Comparison of ENCODE assay signal across 13 cellular contexts in the genomic region with DNA sequence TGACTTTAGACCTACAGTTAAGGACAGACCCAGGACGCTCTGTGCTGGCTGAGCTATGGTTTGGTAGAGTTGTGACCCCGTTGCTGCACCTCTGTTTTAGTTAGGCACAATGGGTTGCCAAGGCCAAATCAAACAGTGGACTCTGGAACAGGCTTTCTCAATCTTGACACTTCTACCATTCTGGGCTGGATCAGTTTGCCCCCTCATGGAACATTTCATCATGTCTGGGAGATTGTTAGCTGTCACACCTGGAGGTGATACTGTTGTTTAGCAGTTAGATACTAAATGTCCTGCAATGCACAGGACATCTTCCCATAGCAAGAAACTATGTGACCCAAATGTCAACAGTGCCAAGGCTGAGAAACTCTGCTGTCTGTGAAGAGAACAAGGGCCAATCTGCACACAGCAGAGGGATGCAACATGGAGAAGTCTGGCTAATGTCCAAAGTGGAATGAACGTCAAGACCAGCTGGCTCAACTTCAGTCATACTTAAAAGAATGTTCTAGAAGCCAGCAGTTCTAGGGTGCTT.
DNase-seq lines count a peak whose midpoint lies in the region; ATAC-seq and TF ChIP-seq lines count a peak whose summit lies in the region.
"Had no signal": no experiment of that assay in that cellular context is flagged by ENCODE, and none has a peak within 500 bp of the region (broad histone marks: within the 10 kb centered on the region; RNA-seq: fewer than 3 reads in every experiment).

No MANE protein-coding gene starts in this region.

- TF ChIP-seq CTCF in epithelial cell of esophagus (IDR thresholded peaks at IDR 0.05; ENCODE audit: insufficient read depth, low read depth, low read length, missing control alignments), result no peak
- TF ChIP-seq CTCF in liver (IDR thresholded peaks at IDR 0.05; ENCODE audit: low read depth, low read length, missing input control), result no peak
- TF ChIP-seq CTCF in upper lobe of right lung (IDR thresholded peaks at IDR 0.05), result no peak
- no peak for TF ChIP-seq CTCF in vagina (IDR thresholded peaks at IDR 0.05)

- H3K9ac ChIP-seq in liver (ENCODE audit: low read depth in 1 of 2, low read length in 2 of 2), result peak overlapping the region in 1 of 2 donors; percentile 37

- 34% methylated on average over 3 of the region's 3 CpGs for WGBS in liver

- intact Hi-C loops in upper lobe of right lung (cut with DNase I) (no loop called here), vagina (cut with DNase I) (no loop called here)

- H3K27ac ChIP-seq in liver (ENCODE audit: low read depth in 1 of 2, low read length in 2 of 2), result peak overlapping the region; percentile 69 to 77
- no peak overlapping the region for H3K27ac ChIP-seq in upper lobe of right lung
- no peak overlapping the region for H3K27ac ChIP-seq in vagina
- H3K27ac ChIP-seq: coronary artery had no signal

- H3K4me3 ChIP-seq in epithelial cell of esophagus (ENCODE audit: low read length) (no peak overlapping the region), liver (ENCODE audit: low read depth in 1 of 3, low read length in 3 of 3) (no peak overlapping the region), upper lobe of right lung (no peak overlapping the region), vagina (no peak overlapping the region)
- H3K4me3 ChIP-seq: coronary artery had no signal

- H3K36me3 ChIP-seq in liver (ENCODE audit: control insufficient read depth in 4 of 4, insufficient read depth in 3 of 4, low read depth in 1 of 4, low read length in 3 of 4), result peaks cover 0 to 5% (median 0%) of the 10 kb centered on the region in 4 donors
- no peaks in the 10 kb centered on the region for H3K36me3 ChIP-seq in upper lobe of right lung
- no peaks in the 10 kb centered on the region for H3K36me3 ChIP-seq in vagina

- peaks cover 18 to 51% (median 39%) of the 10 kb centered on the region in 4 donors for H3K4me1 ChIP-seq in liver (ENCODE audit: control insufficient read depth in 4 of 4, insufficient read depth in 4 of 4, low read length in 3 of 4)
- H3K4me1 ChIP-seq in upper lobe of right lung, result peaks cover 6% of the 10 kb centered on the region
- no peaks in the 10 kb centered on the region for H3K4me1 ChIP-seq in vagina

- DNase-seq in NCI-H1694 treated with DMSO at 0.1 percent for 48 hours (lab: John Stamatoyannopoulos, UW), result peak; percentile 49
- DNase-seq in NCI-H1694 (lab: John Stamatoyannopoulos, UW), result no peak
- DNase-seq in epithelial cell of esophagus (ENCODE audit: low read depth), result peak; percentile 36
- DNase-seq in upper lobe of right lung, result no peak
- no peak for DNase-seq in NCI-H2227 treated with DMSO at 0.1 percent for 48 hours (lab: John Stamatoyannopoulos, UW)
- no peak for DNase-seq in vagina (ENCODE audit: extremely low spot score in 2 of 2)
- DNase-seq in activated CD4-positive, alpha-beta T cell treated with anti-CD3 and anti-CD28 coated beads, Interleukin-2, amount 50 U/mL, for 1 hour, result no peak
- DNase-seq: 8988T; activated CD8-positive, alpha-beta memory T cell treated with anti-CD3 and anti-CD28 coated beads, Interleukin-2, amount 10 ng/mL, durations not matched to agents 7 days and 5 days; activated naive CD8-positive, alpha-beta T cell treated with anti-CD3 and anti-CD28 coated beads for 36 hours; NCI-H2171 had no signal

- TF ChIP-seq POLR2A in vagina (IDR thresholded peaks at IDR 0.05), result no peak

- ATAC-seq in upper lobe of right lung, result peak; percentile 11
- ATAC-seq: activated CD8-positive, alpha-beta memory T cell treated with anti-CD3 and anti-CD28 coated beads, Interleukin-2, amount 10 ng/mL, durations not matched to agents 7 days and 5 days had no signal

- H3K27me3 ChIP-seq in liver (ENCODE audit: control insufficient read depth in 4 of 4, insufficient read depth in 4 of 4, low read length in 3 of 4) (no peaks in the 10 kb centered on the region), upper lobe of right lung (no peaks in the 10 kb centered on the region), vagina (no peaks in the 10 kb centered on the region)

- H3K9me3 ChIP-seq in liver (ENCODE audit: control insufficient read depth in 4 of 4, low read length in 3 of 4), result no peaks in the 10 kb centered on the region
- H3K9me3 ChIP-seq in upper lobe of right lung, result no peaks in the 10 kb centered on the region
- H3K9me3 ChIP-seq in vagina, result no peaks in the 10 kb centered on the region

- TF ChIP-seq RAD21 in liver (IDR thresholded peaks at IDR 0.05), result peak; percentile 70 to 74

TF ChIP-seq in liver, 16 proteins besides CTCF, POLR2A, EP300 and RAD21:
- TF ChIP-seq SP1 (IDR thresholded peaks at IDR 0.05) (peak; percentile 100), TAF1 (conservative IDR thresholded peaks at IDR 0.05) (no peak), FOXA1 (IDR thresholded peaks at IDR 0.05) (peak; percentile 18), GABPA (IDR thresholded peaks at IDR 0.05 in 1 of 2, conservative IDR thresholded peaks at IDR 0.05 in 1 of 2) (peak in 1 of 2 donors; percentile 58), FOXA2 (IDR thresholded peaks at IDR 0.05) (peak; percentile 80), HNF4A (conservative IDR thresholded peaks at IDR 0.05) (peak; percentile 99), EGR1 (IDR thresholded peaks at IDR 0.05; ENCODE audit: low read depth in 2 of 2) (peak; percentile 93 to 97), HNF4G (IDR thresholded peaks at IDR 0.05) (peak; percentile 92), JUND (IDR thresholded peaks at IDR 0.05) (peak; percentile 95), RXRA (IDR thresholded peaks at IDR 0.05) (peak; percentile 99), YY1 (IDR thresholded peaks at IDR 0.05) (peak; percentile 84), NR2F2 (IDR thresholded peaks at IDR 0.05) (peak; percentile 83), ATF3 (IDR thresholded peaks at IDR 0.05) (peak; percentile 96)
- TF ChIP-seq, protein P1, sequence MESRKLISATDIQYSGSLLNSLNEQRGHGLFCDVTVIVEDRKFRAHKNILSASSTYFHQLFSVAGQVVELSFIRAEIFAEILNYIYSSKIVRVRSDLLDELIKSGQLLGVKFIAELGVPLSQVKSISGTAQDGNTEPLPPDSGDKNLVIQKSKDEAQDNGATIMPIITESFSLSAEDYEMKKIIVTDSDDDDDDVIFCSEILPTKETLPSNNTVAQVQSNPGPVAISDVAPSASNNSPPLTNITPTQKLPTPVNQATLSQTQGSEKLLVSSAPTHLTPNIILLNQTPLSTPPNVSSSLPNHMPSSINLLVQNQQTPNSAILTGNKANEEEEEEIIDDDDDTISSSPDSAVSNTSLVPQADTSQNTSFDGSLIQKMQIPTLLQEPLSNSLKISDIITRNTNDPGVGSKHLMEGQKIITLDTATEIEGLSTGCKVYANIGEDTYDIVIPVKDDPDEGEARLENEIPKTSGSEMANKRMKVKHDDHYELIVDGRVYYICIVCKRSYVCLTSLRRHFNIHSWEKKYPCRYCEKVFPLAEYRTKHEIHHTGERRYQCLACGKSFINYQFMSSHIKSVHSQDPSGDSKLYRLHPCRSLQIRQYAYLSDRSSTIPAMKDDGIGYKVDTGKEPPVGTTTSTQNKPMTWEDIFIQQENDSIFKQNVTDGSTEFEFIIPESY (IDR thresholded peaks at IDR 0.05), result peak; percentile 92
- TF ChIP-seq, protein P2, sequence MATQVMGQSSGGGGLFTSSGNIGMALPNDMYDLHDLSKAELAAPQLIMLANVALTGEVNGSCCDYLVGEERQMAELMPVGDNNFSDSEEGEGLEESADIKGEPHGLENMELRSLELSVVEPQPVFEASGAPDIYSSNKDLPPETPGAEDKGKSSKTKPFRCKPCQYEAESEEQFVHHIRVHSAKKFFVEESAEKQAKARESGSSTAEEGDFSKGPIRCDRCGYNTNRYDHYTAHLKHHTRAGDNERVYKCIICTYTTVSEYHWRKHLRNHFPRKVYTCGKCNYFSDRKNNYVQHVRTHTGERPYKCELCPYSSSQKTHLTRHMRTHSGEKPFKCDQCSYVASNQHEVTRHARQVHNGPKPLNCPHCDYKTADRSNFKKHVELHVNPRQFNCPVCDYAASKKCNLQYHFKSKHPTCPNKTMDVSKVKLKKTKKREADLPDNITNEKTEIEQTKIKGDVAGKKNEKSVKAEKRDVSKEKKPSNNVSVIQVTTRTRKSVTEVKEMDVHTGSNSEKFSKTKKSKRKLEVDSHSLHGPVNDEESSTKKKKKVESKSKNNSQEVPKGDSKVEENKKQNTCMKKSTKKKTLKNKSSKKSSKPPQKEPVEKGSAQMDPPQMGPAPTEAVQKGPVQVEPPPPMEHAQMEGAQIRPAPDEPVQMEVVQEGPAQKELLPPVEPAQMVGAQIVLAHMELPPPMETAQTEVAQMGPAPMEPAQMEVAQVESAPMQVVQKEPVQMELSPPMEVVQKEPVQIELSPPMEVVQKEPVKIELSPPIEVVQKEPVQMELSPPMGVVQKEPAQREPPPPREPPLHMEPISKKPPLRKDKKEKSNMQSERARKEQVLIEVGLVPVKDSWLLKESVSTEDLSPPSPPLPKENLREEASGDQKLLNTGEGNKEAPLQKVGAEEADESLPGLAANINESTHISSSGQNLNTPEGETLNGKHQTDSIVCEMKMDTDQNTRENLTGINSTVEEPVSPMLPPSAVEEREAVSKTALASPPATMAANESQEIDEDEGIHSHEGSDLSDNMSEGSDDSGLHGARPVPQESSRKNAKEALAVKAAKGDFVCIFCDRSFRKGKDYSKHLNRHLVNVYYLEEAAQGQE (IDR thresholded peaks at IDR 0.05), result peak; percentile 80
- TF ChIP-seq, protein P3, sequence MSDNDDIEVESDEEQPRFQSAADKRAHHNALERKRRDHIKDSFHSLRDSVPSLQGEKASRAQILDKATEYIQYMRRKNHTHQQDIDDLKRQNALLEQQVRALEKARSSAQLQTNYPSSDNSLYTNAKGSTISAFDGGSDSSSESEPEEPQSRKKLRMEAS (IDR thresholded peaks at IDR 0.05), result peak; percentile 92

Comparison
In these comparisons a context has a peak if more than half of its experiments do, and no peak if none do; other contexts are left out.
1. DNase-seq: peak in NCI-H1694 treated with DMSO at 0.1 percent for 48 hours (single experiment) and epithelial cell of esophagus (single experiment); none in NCI-H1694 (single experiment), upper lobe of right lung (single experiment), NCI-H2227 treated with DMSO at 0.1 percent for 48 hours (single experiment), vagina (0 of 2) and activated CD4-positive, alpha-beta T cell treated with anti-CD3 and anti-CD28 coated beads, Interleukin-2, amount 50 U/mL, for 1 hour (single experiment).
2. H3K27ac ChIP-seq: peak in liver (2 of 2); none in upper lobe of right lung (single experiment) and vagina (single experiment).